In genomic region chr21:43942621-43943020, GRCh38 we compare ENCODE assay signal across 1 cellular context.
TF ChIP-seq lines count a peak whose summit lies in the region.

No MANE protein-coding gene starts in this region.

TF ChIP-seq in H1, 55 proteins besides CTCF, POLR2A, EP300 and RAD21:
- no peak for TF ChIP-seq CHD2 (IDR thresholded peaks at IDR 0.05; ENCODE audit: low read length)
- TF ChIP-seq SP2 (IDR thresholded peaks at IDR 0.05; ENCODE audit: low read length): no peak
TF ChIP-seq in H1: peak in this region for 0.
